16 cellular contexts compared by ENCODE assay signal in genomic region chr12:113853491-113853890, GRCh38.
DNase-seq lines count a peak whose midpoint lies in the region; ATAC-seq and TF ChIP-seq lines count a peak whose summit lies in the region.
"Had no signal": no experiment of that assay in that cellular context is flagged by ENCODE, and none has a peak within 500 bp of the region (broad histone marks: within the 10 kb centered on the region; RNA-seq: fewer than 3 reads in every experiment).

No MANE protein-coding gene starts in this region.

- H3K27ac ChIP-seq in WERI-Rb-1 = no peak overlapping the region
- H3K27ac ChIP-seq: thyroid gland had no signal

- peak overlapping the region; percentile 49 to 74 for H3K27ac Mint-ChIP-seq in stimulated activated naive CD8-positive, alpha-beta T cell treated with anti-CD3 and anti-CD28 coated beads, Interleukin-15, amount 100 ng/mL, for 72 hours
- H3K27ac Mint-ChIP-seq: activated CD4-positive, alpha-beta T cell treated with anti-CD3 and anti-CD28 coated beads, Interleukin-2, amount 10 ng/mL, durations not matched to agents 24 days and 14 days; activated naive CD8-positive, alpha-beta T cell treated with anti-CD3 and anti-CD28 coated beads for 36 hours; activated T-helper 17 cell treated with anti-CD3 and anti-CD28 coated beads, Interleukin-2, amount 50 U/mL, for 72 hours; immature natural killer cell; stimulated activated memory B cell treated with anti-CD40 and anti-IgM and Interleukin-4, amounts not matched to agents 10 μg/mL and 1 μg/mL and 100 μg/mL, for 72 hours had no signal

- no peak overlapping the region for H3K4me3 ChIP-seq in WERI-Rb-1 (ENCODE audit: low read depth, low read length)
- H3K4me3 ChIP-seq: thyroid gland had no signal

- H3K4me1 Mint-ChIP-seq in stimulated activated naive CD8-positive, alpha-beta T cell treated with anti-CD3 and anti-CD28 coated beads, Interleukin-15, amount 100 ng/mL, for 72 hours = no peaks in the 10 kb centered on the region
- H3K4me1 Mint-ChIP-seq: activated CD4-positive, alpha-beta T cell treated with anti-CD3 and anti-CD28 coated beads, Interleukin-2, amount 10 ng/mL, durations not matched to agents 24 days and 14 days; activated naive CD8-positive, alpha-beta T cell treated with anti-CD3 and anti-CD28 coated beads for 36 hours; activated T-helper 17 cell treated with anti-CD3 and anti-CD28 coated beads, Interleukin-2, amount 50 U/mL, for 72 hours; immature natural killer cell; stimulated activated memory B cell treated with anti-CD40 and anti-IgM and Interleukin-4, amounts not matched to agents 10 μg/mL and 1 μg/mL and 100 μg/mL, for 72 hours had no signal

- H3K27me3 Mint-ChIP-seq in stimulated activated naive CD8-positive, alpha-beta T cell treated with anti-CD3 and anti-CD28 coated beads, Interleukin-15, amount 100 ng/mL, for 72 hours = no peaks in the 10 kb centered on the region
- H3K27me3 Mint-ChIP-seq: activated CD4-positive, alpha-beta T cell treated with anti-CD3 and anti-CD28 coated beads, Interleukin-2, amount 10 ng/mL, durations not matched to agents 24 days and 14 days; activated naive CD8-positive, alpha-beta T cell treated with anti-CD3 and anti-CD28 coated beads for 36 hours; activated T-helper 17 cell treated with anti-CD3 and anti-CD28 coated beads, Interleukin-2, amount 50 U/mL, for 72 hours; stimulated activated memory B cell treated with anti-CD40 and anti-IgM and Interleukin-4, amounts not matched to agents 10 μg/mL and 1 μg/mL and 100 μg/mL, for 72 hours had no signal

- no peaks in the 10 kb centered on the region for H3K9me3 Mint-ChIP-seq in stimulated activated naive CD8-positive, alpha-beta T cell treated with anti-CD3 and anti-CD28 coated beads, Interleukin-15, amount 100 ng/mL, for 72 hours
- H3K9me3 Mint-ChIP-seq: activated CD4-positive, alpha-beta T cell treated with anti-CD3 and anti-CD28 coated beads, Interleukin-2, amount 10 ng/mL, durations not matched to agents 24 days and 14 days; activated naive CD8-positive, alpha-beta T cell treated with anti-CD3 and anti-CD28 coated beads for 36 hours; activated T-helper 17 cell treated with anti-CD3 and anti-CD28 coated beads, Interleukin-2, amount 50 U/mL, for 72 hours; immature natural killer cell; stimulated activated memory B cell treated with anti-CD40 and anti-IgM and Interleukin-4, amounts not matched to agents 10 μg/mL and 1 μg/mL and 100 μg/mL, for 72 hours had no signal

- TF ChIP-seq CTCF in WERI-Rb-1 (IDR thresholded peaks at IDR 0.05; ENCODE audit: low read depth, low read length) = no peak

- no peak for DNase-seq in stimulated activated naive CD8-positive, alpha-beta T cell treated with anti-CD3 and anti-CD28 coated beads, Interleukin-15, amount 100 ng/mL, for 72 hours
- no peak for DNase-seq in stimulated activated naive CD8-positive, alpha-beta T cell treated with anti-CD3 and anti-CD28 coated beads, Interleukin-15, Interleukin-2, amounts not matched to agents 100 U/mL and 50 U/mL, for 24 hours
- DNase-seq in NCI-H510A treated with DMSO at 0.1 percent for 48 hours (lab: John Stamatoyannopoulos, UW) (peak; percentile 92), cerebellum (ENCODE audit: low spot score) (peak; percentile 64), DMS114 treated with DMSO at 0.1 percent for 48 hours (lab: John Stamatoyannopoulos, UW; ENCODE audit: unreplicated experiment) (no peak), WERI-Rb-1 (no peak), iPS-NIHi7 (ENCODE audit: extremely low spot score) (no peak)
- DNase-seq: activated CD4-positive, alpha-beta T cell treated with anti-CD3 and anti-CD28 coated beads, Interleukin-2, amount 10 ng/mL, durations not matched to agents 24 days and 14 days; activated naive CD8-positive, alpha-beta T cell treated with anti-CD3 and anti-CD28 coated beads for 36 hours; immature natural killer cell; left ventricle myocardium superior; thyroid gland had no signal

- H3K27me3 ChIP-seq in WERI-Rb-1 (ENCODE audit: insufficient read depth, low read depth, severe bottlenecking) = no peaks in the 10 kb centered on the region
- H3K27me3 ChIP-seq: thyroid gland had no signal

- no peaks in the 10 kb centered on the region for H3K9me3 ChIP-seq in WERI-Rb-1 (ENCODE audit: severe bottlenecking)
- H3K9me3 ChIP-seq: thyroid gland had no signal

- no peak overlapping the region for H3K4me3 Mint-ChIP-seq in stimulated activated naive CD8-positive, alpha-beta T cell treated with anti-CD3 and anti-CD28 coated beads, Interleukin-15, amount 100 ng/mL, for 72 hours
- H3K4me3 Mint-ChIP-seq: activated CD4-positive, alpha-beta T cell treated with anti-CD3 and anti-CD28 coated beads, Interleukin-2, amount 10 ng/mL, durations not matched to agents 24 days and 14 days; activated naive CD8-positive, alpha-beta T cell treated with anti-CD3 and anti-CD28 coated beads for 36 hours; activated T-helper 17 cell treated with anti-CD3 and anti-CD28 coated beads, Interleukin-2, amount 50 U/mL, for 72 hours; immature natural killer cell; stimulated activated memory B cell treated with anti-CD40 and anti-IgM and Interleukin-4, amounts not matched to agents 10 μg/mL and 1 μg/mL and 100 μg/mL, for 72 hours had no signal

- ATAC-seq in stimulated activated naive CD8-positive, alpha-beta T cell treated with anti-CD3 and anti-CD28 coated beads, Interleukin-15, amount 100 ng/mL, for 72 hours = no peak
- ATAC-seq in stimulated activated naive CD8-positive, alpha-beta T cell treated with anti-CD3 and anti-CD28 coated beads, Interleukin-15, Interleukin-2, amounts not matched to agents 100 U/mL and 50 U/mL, for 24 hours = no peak
- ATAC-seq in GM21526 (IDR thresholded peaks at IDR 0.05; ENCODE audit: low FRiP score, unreplicated experiment) = no peak
- ATAC-seq: activated T-helper 17 cell treated with anti-CD3 and anti-CD28 coated beads, Interleukin-2, amount 50 U/mL, for 72 hours; left ventricle myocardium superior; Right ventricle myocardium inferior; stimulated activated memory B cell treated with anti-CD40 and anti-IgM and Interleukin-4, amounts not matched to agents 10 μg/mL and 1 μg/mL and 100 μg/mL, for 72 hours had no signal

- no peaks in the 10 kb centered on the region for H3K36me3 ChIP-seq in WERI-Rb-1

Comparison
In these comparisons a context has a peak if more than half of its experiments do, and no peak if none do; other contexts are left out.
1. DNase-seq: peak in NCI-H510A treated with DMSO at 0.1 percent for 48 hours (single experiment) and cerebellum (single experiment); none in stimulated activated naive CD8-positive, alpha-beta T cell treated with anti-CD3 and anti-CD28 coated beads, Interleukin-15, amount 100 ng/mL, for 72 hours (0 of 2), stimulated activated naive CD8-positive, alpha-beta T cell treated with anti-CD3 and anti-CD28 coated beads, Interleukin-15, Interleukin-2, amounts not matched to agents 100 U/mL and 50 U/mL, for 24 hours (single experiment), DMS114 treated with DMSO at 0.1 percent for 48 hours (single experiment), WERI-Rb-1 (single experiment) and iPS-NIHi7 (single experiment).